ENCODE assay signal across 1 cellular context in genomic region chr3:151204530-151205401, GRCh38.
TF ChIP-seq lines count a peak whose summit lies in the region.

No MANE protein-coding gene starts in this region.

TF ChIP-seq in GM12878, 131 proteins besides CTCF, POLR2A, EP300 and RAD21 (continued from another document):
- TF ChIP-seq ZBTB33 (IDR thresholded peaks at IDR 0.05): no peak
- TF ChIP-seq EGR1 (IDR thresholded peaks at IDR 0.05; ENCODE audit: borderline replicate concordance in 1 of 2, low read depth in 2 of 2, low read length in 2 of 2): no peak
- no peak for TF ChIP-seq SUPT20H (IDR thresholded peaks at IDR 0.05; ENCODE audit: borderline replicate concordance, control insufficient read depth, low read depth, low read length)
- no peak for TF ChIP-seq USF2 (IDR thresholded peaks at IDR 0.05; ENCODE audit: borderline replicate concordance, low read depth, low read length)
- TF ChIP-seq BCLAF1 (IDR thresholded peaks at IDR 0.05): no peak
- TF ChIP-seq ZBTB11 (CRISPR knock-in tag; IDR thresholded peaks at IDR 0.05): no peak
- TF ChIP-seq KLF5 (IDR thresholded peaks at IDR 0.05; ENCODE audit: partially characterized antibody): no peak
- TF ChIP-seq SKIL (IDR thresholded peaks at IDR 0.05; ENCODE audit: low read depth, poor library complexity, severe bottlenecking): no peak
- TF ChIP-seq GABPA (IDR thresholded peaks at IDR 0.05; ENCODE audit: low read depth): no peak
- no peak for TF ChIP-seq TAF1 (IDR thresholded peaks at IDR 0.05; ENCODE audit: borderline replicate concordance, low read depth, low read length)
- no peak for TF ChIP-seq E2F4 (IDR thresholded peaks at IDR 0.05; ENCODE audit: low read depth, low read length)
- TF ChIP-seq ZNF207 (IDR thresholded peaks at IDR 0.05; ENCODE audit: borderline replicate concordance): no peak
